Comparison of ENCODE assay signal across 1 cellular context in genomic region chr4:70993181-70994068, GRCh38.
TF ChIP-seq lines count a peak whose summit lies in the region.

Gene DCK, plus strand, starts transcription at chr4:70993649. Its CDS starts 187 bp downstream, at chr4:70993836.

TF ChIP-seq in HepG2, 621 proteins besides CTCF, POLR2A, EP300 and RAD21 (continued from another document and continues in another):
- peak; percentile 87; the same call in 1 of the 2 replicates for TF ChIP-seq ZSCAN20 (CRISPR knock-in tag; IDR thresholded peaks at IDR 0.05; ENCODE audit: borderline replicate concordance)
- peak in 1 of 2 experiments; percentile 77; a peak in 2 of 4 replicates for TF ChIP-seq KLF16 (CRISPR knock-in tag; IDR thresholded peaks at IDR 0.05)
- TF ChIP-seq NONO (IDR thresholded peaks at IDR 0.05): no peak
- TF ChIP-seq NONO (CRISPR knock-in tag; conservative IDR thresholded peaks at IDR 0.05): peak; percentile 70
- no peak; the same call in none of the 2 replicates for TF ChIP-seq DNMT1 (CRISPR knock-in tag; IDR thresholded peaks at IDR 0.05)
- no peak; the same call in 1 of the 2 replicates for TF ChIP-seq ZNF430 (CRISPR knock-in tag; IDR thresholded peaks at IDR 0.05)
- TF ChIP-seq, protein P1, sequence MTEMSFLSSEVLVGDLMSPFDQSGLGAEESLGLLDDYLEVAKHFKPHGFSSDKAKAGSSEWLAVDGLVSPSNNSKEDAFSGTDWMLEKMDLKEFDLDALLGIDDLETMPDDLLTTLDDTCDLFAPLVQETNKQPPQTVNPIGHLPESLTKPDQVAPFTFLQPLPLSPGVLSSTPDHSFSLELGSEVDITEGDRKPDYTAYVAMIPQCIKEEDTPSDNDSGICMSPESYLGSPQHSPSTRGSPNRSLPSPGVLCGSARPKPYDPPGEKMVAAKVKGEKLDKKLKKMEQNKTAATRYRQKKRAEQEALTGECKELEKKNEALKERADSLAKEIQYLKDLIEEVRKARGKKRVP (CRISPR knock-in tag; IDR thresholded peaks at IDR 0.05): peak in 1 of 2 experiments; percentile 32; a peak in 1 of 4 replicates
- no peak for TF ChIP-seq ZNF720 (CRISPR knock-in tag; IDR thresholded peaks at IDR 0.05)
- no peak for TF ChIP-seq AKNA (CRISPR knock-in tag; IDR thresholded peaks at IDR 0.05; ENCODE audit: borderline replicate concordance)
- TF ChIP-seq, protein P2, sequence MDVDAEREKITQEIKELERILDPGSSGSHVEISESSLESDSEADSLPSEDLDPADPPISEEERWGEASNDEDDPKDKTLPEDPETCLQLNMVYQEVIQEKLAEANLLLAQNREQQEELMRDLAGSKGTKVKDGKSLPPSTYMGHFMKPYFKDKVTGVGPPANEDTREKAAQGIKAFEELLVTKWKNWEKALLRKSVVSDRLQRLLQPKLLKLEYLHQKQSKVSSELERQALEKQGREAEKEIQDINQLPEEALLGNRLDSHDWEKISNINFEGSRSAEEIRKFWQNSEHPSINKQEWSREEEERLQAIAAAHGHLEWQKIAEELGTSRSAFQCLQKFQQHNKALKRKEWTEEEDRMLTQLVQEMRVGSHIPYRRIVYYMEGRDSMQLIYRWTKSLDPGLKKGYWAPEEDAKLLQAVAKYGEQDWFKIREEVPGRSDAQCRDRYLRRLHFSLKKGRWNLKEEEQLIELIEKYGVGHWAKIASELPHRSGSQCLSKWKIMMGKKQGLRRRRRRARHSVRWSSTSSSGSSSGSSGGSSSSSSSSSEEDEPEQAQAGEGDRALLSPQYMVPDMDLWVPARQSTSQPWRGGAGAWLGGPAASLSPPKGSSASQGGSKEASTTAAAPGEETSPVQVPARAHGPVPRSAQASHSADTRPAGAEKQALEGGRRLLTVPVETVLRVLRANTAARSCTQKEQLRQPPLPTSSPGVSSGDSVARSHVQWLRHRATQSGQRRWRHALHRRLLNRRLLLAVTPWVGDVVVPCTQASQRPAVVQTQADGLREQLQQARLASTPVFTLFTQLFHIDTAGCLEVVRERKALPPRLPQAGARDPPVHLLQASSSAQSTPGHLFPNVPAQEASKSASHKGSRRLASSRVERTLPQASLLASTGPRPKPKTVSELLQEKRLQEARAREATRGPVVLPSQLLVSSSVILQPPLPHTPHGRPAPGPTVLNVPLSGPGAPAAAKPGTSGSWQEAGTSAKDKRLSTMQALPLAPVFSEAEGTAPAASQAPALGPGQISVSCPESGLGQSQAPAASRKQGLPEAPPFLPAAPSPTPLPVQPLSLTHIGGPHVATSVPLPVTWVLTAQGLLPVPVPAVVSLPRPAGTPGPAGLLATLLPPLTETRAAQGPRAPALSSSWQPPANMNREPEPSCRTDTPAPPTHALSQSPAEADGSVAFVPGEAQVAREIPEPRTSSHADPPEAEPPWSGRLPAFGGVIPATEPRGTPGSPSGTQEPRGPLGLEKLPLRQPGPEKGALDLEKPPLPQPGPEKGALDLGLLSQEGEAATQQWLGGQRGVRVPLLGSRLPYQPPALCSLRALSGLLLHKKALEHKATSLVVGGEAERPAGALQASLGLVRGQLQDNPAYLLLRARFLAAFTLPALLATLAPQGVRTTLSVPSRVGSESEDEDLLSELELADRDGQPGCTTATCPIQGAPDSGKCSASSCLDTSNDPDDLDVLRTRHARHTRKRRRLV (CRISPR knock-in tag; IDR thresholded peaks at IDR 0.05): no peak
- peak; percentile 99 for TF ChIP-seq ARID4A (CRISPR knock-in tag; IDR thresholded peaks at IDR 0.05; ENCODE audit: borderline replicate concordance)
- no peak for TF ChIP-seq PHF5A (CRISPR knock-in tag; IDR thresholded peaks at IDR 0.05; ENCODE audit: low read depth, unreplicated experiment)
- peak; percentile 73; the same call in 1 of the 2 replicates for TF ChIP-seq ELF3 (CRISPR knock-in tag; IDR thresholded peaks at IDR 0.05)
- TF ChIP-seq ZMYM3 (CRISPR knock-in tag; IDR thresholded peaks at IDR 0.05): 0 out of 2 replicates have a peak, but pooled peaks have one; percentile 22
- peak; percentile 42; the same call in 1 of the 2 replicates for TF ChIP-seq RARA (CRISPR knock-in tag; IDR thresholded peaks at IDR 0.05)
- TF ChIP-seq FIP1L1 (IDR thresholded peaks at IDR 0.05; ENCODE audit: borderline replicate concordance, insufficient read depth, low read depth, low read length): no peak
- TF ChIP-seq ZNF597 (CRISPR knock-in tag; IDR thresholded peaks at IDR 0.05): no peak
- TF ChIP-seq MAX (IDR thresholded peaks at IDR 0.05): peak; percentile 89
- TF ChIP-seq KMT2A (CRISPR knock-in tag; IDR thresholded peaks at IDR 0.05): peak; percentile 87
- no peak for TF ChIP-seq NCOA5 (CRISPR knock-in tag; IDR thresholded peaks at IDR 0.05)
- TF ChIP-seq ZNF318 (CRISPR knock-in tag; IDR thresholded peaks at IDR 0.05): 0 out of 2 replicates have a peak, but pooled peaks have one; percentile 56
- TF ChIP-seq, protein P3, sequence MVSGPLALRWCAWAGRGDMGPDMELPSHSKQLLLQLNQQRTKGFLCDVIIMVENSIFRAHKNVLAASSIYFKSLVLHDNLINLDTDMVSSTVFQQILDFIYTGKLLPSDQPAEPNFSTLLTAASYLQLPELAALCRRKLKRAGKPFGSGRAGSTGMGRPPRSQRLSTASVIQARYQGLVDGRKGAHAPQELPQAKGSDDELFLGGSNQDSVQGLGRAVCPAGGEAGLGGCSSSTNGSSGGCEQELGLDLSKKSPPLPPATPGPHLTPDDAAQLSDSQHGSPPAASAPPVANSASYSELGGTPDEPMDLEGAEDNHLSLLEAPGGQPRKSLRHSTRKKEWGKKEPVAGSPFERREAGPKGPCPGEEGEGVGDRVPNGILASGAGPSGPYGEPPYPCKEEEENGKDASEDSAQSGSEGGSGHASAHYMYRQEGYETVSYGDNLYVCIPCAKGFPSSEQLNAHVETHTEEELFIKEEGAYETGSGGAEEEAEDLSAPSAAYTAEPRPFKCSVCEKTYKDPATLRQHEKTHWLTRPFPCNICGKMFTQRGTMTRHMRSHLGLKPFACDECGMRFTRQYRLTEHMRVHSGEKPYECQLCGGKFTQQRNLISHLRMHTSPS (CRISPR knock-in tag; IDR thresholded peaks at IDR 0.05; ENCODE audit: low read depth): peak; percentile 61; the same call in 1 of the 2 replicates
- peak; percentile 97 for TF ChIP-seq ZFX (CRISPR knock-in tag; IDR thresholded peaks at IDR 0.05; ENCODE audit: low read depth)
- no peak for TF ChIP-seq MED13 (CRISPR knock-in tag; IDR thresholded peaks at IDR 0.05)
